Comparison of ENCODE assay signal across 27 cellular contexts in genomic region chr9:15389636-15390035, GRCh38. TPM values are rescaled to one million over a fixed set of nuclear protein-coding genes. Genes with fewer than 3 reads are reported as not detected.
DNase-seq lines count a peak whose midpoint lies in the region; ATAC-seq, FAIRE-seq and TF ChIP-seq lines count a peak whose summit lies in the region.
"Had no signal": no experiment of that assay in that cellular context is flagged by ENCODE, and none has a peak within 500 bp of the region (broad histone marks: within the 10 kb centered on the region; RNA-seq: fewer than 3 reads in every experiment).

No MANE protein-coding gene starts in this region.

- no peak overlapping the region for H3K27ac ChIP-seq in K562 (ENCODE audit: extremely low read depth, low read depth, low read length)
- H3K27ac ChIP-seq in hepatocyte = peak overlapping the region; percentile 66
- H3K27ac ChIP-seq in transverse colon = peak overlapping the region; percentile 15 to 71 (median 51)
- H3K27ac ChIP-seq: 22Rv1; A549; BLaER1 treated with 17β-estradiol and CSF1 and Interleukin-3, amounts not matched to agents 10 nM and 100 nM had no signal

- H3K9me1 ChIP-seq in K562 (ENCODE audit: control insufficient read depth, insufficient read depth, low read length) = no peaks in the 10 kb centered on the region

- no TSS peak for BruUV-seq in K562 (replicated peaks; lab: Mats Ljungman, UMichigan)

- H3K36me3 Mint-ChIP-seq in activated T-cell treated with anti-CD3 and anti-CD28 coated beads, Interleukin-2, amount 50 U/mL, for 4 hours (ENCODE audit: insufficient read depth) = no peaks in the 10 kb centered on the region
- H3K36me3 Mint-ChIP-seq: CD14-positive monocyte; CD8-positive, alpha-beta memory T cell had no signal

- WGBS in K562 (ENCODE audit: insufficient coverage, low coverage, missing lambda C conversion rate) = 58% methylated on average over 4 of the region's 4 CpGs
- 94% methylated on average over 4 of the region's 4 CpGs for WGBS in hepatocyte (ENCODE audit: low lambda C conversion rate, missing lambda C conversion rate)
- 44 to 70% methylated on average over 2 to 4 of the region's 4 CpGs for WGBS in transverse colon (ENCODE audit: low coverage in 1 of 2), 2 donors

- in situ Hi-C loops in K562 (cut with MboI) (no loop called here), transverse colon (cut with MboI; ENCODE audit: low pct_ligation_motif_present in 1 of 4, low pct_unique_long_range_greater_than_20kb in 1 of 4, low sequenced_read_pairs in 3 of 4) (no loop called here)

- H3K4me3 ChIP-seq in K562 (no peak overlapping the region), hepatocyte (no peak overlapping the region), mucosa of descending colon (no peak overlapping the region), transverse colon (no peak overlapping the region)
- H3K4me3 ChIP-seq: A549; BLaER1 treated with 17β-estradiol and CSF1 and Interleukin-3, amounts not matched to agents 10 nM and 100 nM; GM12878; HAP-1 had no signal

- ATAC-seq in K562 (no peak), mucosa of descending colon (peak; percentile 50), GM21528 (IDR thresholded peaks at IDR 0.05; ENCODE audit: low FRiP score, unreplicated experiment) (no peak)
- no peak for ATAC-seq in activated T-cell treated with anti-CD3 and anti-CD28 coated beads, Interleukin-2, amount 50 U/mL, for 4 hours
- ATAC-seq: A549, GM12878 had no signal

- no peaks in the 10 kb centered on the region for H3K79me2 ChIP-seq in K562 (ENCODE audit: control insufficient read depth, insufficient read depth, low read length)
- H3K79me2 ChIP-seq in hepatocyte = no peaks in the 10 kb centered on the region

- no peaks in the 10 kb centered on the region for H3K9me3 Mint-ChIP-seq in activated T-cell treated with anti-CD3 and anti-CD28 coated beads, Interleukin-2, amount 50 U/mL, for 4 hours
- H3K9me3 Mint-ChIP-seq: CD4-positive, alpha-beta T cell; CD8-positive, alpha-beta memory T cell; HFFc6 had no signal

- DNase-seq in K562 (ENCODE audit: extremely low read depth in 1 of 4, low spot score in 3 of 4) = no peak
- no peak for DNase-seq in hepatocyte (ENCODE audit: low spot score)
- DNase-seq in mucosa of descending colon = no peak
- DNase-seq in transverse colon = no peak
- no peak for DNase-seq in activated T-cell treated with anti-CD3 and anti-CD28 coated beads, Interleukin-2, amount 50 U/mL, for 4 hours
- no peak for DNase-seq in 8988T
- DNase-seq in stimulated activated CD4-positive, alpha-beta T cell treated with anti-CD3 and anti-CD28 coated beads, Interleukin-4, amount 100 ng/mL, for 24 hours = no peak
- DNase-seq: ACHN; AML-193; BE2C; CD4-positive, alpha-beta T cell; CD8-positive, alpha-beta memory T cell; DMS 273 treated with DMSO at 0.1 percent for 48 hours; DMS79; GDM1; GOT3 had no signal

- no peak for FAIRE-seq in K562 (lab: Jason Lieb, UNC)
- FAIRE-seq: A549, D721Med, GM12878, GM19239, H54 had no signal

- POLR2A ChIA-PET in K562 (lab: Yijun Ruan, JAX) = no interaction called here

- H3K27me3 Mint-ChIP-seq in activated T-cell treated with anti-CD3 and anti-CD28 coated beads, Interleukin-2, amount 50 U/mL, for 4 hours (ENCODE audit: low read depth) = no peaks in the 10 kb centered on the region
- H3K27me3 Mint-ChIP-seq: CD4-positive, alpha-beta T cell had no signal

- H3K27me3 ChIP-seq in K562 (ENCODE audit: control insufficient read depth in 2 of 2, insufficient read depth in 2 of 2, low read length in 2 of 2) (no peaks in the 10 kb centered on the region), hepatocyte (no peaks in the 10 kb centered on the region), transverse colon (no peaks in the 10 kb centered on the region)
- H3K27me3 ChIP-seq: BE2C; BLaER1 treated with 17β-estradiol and CSF1 and Interleukin-3, amounts not matched to agents 10 nM and 100 nM had no signal

- H4K20me1 ChIP-seq in K562 (replicated peaks; ENCODE audit: control insufficient read depth, insufficient read depth, low read length) (no peaks in the 10 kb centered on the region), hepatocyte (ENCODE audit: insufficient read depth, poor library complexity, severe bottlenecking) (no peaks in the 10 kb centered on the region)
- H4K20me1 ChIP-seq: BLaER1 treated with 17β-estradiol and CSF1 and Interleukin-3, amounts not matched to agents 10 nM and 100 nM had no signal

- H3K4me3 Mint-ChIP-seq in activated T-cell treated with anti-CD3 and anti-CD28 coated beads, Interleukin-2, amount 50 U/mL, for 4 hours = no peak overlapping the region
- H3K4me3 Mint-ChIP-seq: CD14-positive monocyte; CD4-positive, alpha-beta T cell; CD8-positive, alpha-beta memory T cell; HFFc6 had no signal

- no peaks in the 10 kb centered on the region for H3K36me3 ChIP-seq in K562 (ENCODE audit: control insufficient read depth, insufficient read depth, low read length)
- H3K36me3 ChIP-seq in hepatocyte (replicated peaks; ENCODE audit: insufficient read depth, low read depth) = no peaks in the 10 kb centered on the region
- no peaks in the 10 kb centered on the region for H3K36me3 ChIP-seq in mucosa of descending colon (ENCODE audit: low read depth)
- no peaks in the 10 kb centered on the region for H3K36me3 ChIP-seq in transverse colon
- H3K36me3 ChIP-seq: BE2C; BLaER1 treated with 17β-estradiol and CSF1 and Interleukin-3, amounts not matched to agents 10 nM and 100 nM; HAP-1 had no signal

- CTCF ChIA-PET in K562 (lab: Yijun Ruan, JAX; ENCODE audit: low intra/inter-chr PET ratio) = no interaction called here

- H3K4me2 ChIP-seq in K562 (ENCODE audit: insufficient read depth, low read length) (no peak overlapping the region), hepatocyte (no peak overlapping the region)
- H3K4me2 ChIP-seq: A549; BLaER1 treated with 17β-estradiol and CSF1 and Interleukin-3, amounts not matched to agents 10 nM and 100 nM had no signal

- H3K9me2 ChIP-seq in hepatocyte (replicated peaks; ENCODE audit: insufficient read depth) = no peaks in the 10 kb centered on the region

- H3K4me1 ChIP-seq in K562 (replicated peaks in 1 of 2; ENCODE audit: control insufficient read depth in 2 of 2, insufficient read depth in 2 of 2, low read length in 2 of 2) (peaks cover 3 to 5% of the 10 kb centered on the region in 2 experiments; a peak in 3 of 5 replicates), hepatocyte (ENCODE audit: insufficient read depth) (no peaks in the 10 kb centered on the region), mucosa of descending colon (ENCODE audit: low read depth) (peaks cover 23% of the 10 kb centered on the region), transverse colon (peaks cover 0 to 24% (median 15%) of the 10 kb centered on the region in 4 donors)
- H3K4me1 ChIP-seq: A549; BE2C; BLaER1 treated with 17β-estradiol and CSF1 and Interleukin-3, amounts not matched to agents 10 nM and 100 nM; HAP-1 had no signal

- no peak for TF ChIP-seq EP300 in K562 (IDR thresholded peaks at IDR 0.05; ENCODE audit: low read length)
- no peak for TF ChIP-seq EP300 in transverse colon (IDR thresholded peaks at IDR 0.05; ENCODE audit: low read depth)

- TF ChIP-seq RAD21 in K562 (CRISPR knock-in tag; conservative IDR thresholded peaks at IDR 0.05 in 1 of 2, IDR thresholded peaks at IDR 0.05 in 1 of 2) = no peak

- no peaks in the 10 kb centered on the region for H3K9me3 ChIP-seq in K562 (replicated peaks; ENCODE audit: control insufficient read depth, insufficient read depth, low read depth, low read length)
- no peaks in the 10 kb centered on the region for H3K9me3 ChIP-seq in hepatocyte (ENCODE audit: low read depth)
- H3K9me3 ChIP-seq in mucosa of descending colon = no peaks in the 10 kb centered on the region
- no peaks in the 10 kb centered on the region for H3K9me3 ChIP-seq in transverse colon
- H3K9me3 ChIP-seq: A549; BE2C; BLaER1 treated with 17β-estradiol and CSF1 and Interleukin-3, amounts not matched to agents 10 nM and 100 nM; HAP-1 had no signal

- H2AFZ ChIP-seq in K562 (ENCODE audit: low read depth, low read length) = 0 out of 2 replicates have a peak overlapping the region, but pooled peaks have one; percentile 19
- no peak overlapping the region for H2AFZ ChIP-seq in hepatocyte

- H3K4me1 Mint-ChIP-seq in activated T-cell treated with anti-CD3 and anti-CD28 coated beads, Interleukin-2, amount 50 U/mL, for 4 hours (ENCODE audit: low read depth) = no peaks in the 10 kb centered on the region
- H3K4me1 Mint-ChIP-seq: CD14-positive monocyte; CD8-positive, alpha-beta memory T cell had no signal

- intact Hi-C loops in K562 (cut with micrococcal nuclease) (no loop called here), mucosa of descending colon (cut with DNase I, micrococcal nuclease) (no loop called here), transverse colon (cut with DNase I; ENCODE audit: low total_unique reads) (no loop called here)

- TF ChIP-seq POLR2A in K562 (conservative IDR thresholded peaks at IDR 0.05) (no peak), transverse colon (IDR thresholded peaks at IDR 0.05) (no peak)

- H3K9ac ChIP-seq in K562 (ENCODE audit: insufficient read depth in 1 of 2, low read depth in 2 of 2, low read length in 2 of 2) = no peak overlapping the region
- H3K9ac ChIP-seq: BLaER1 treated with 17β-estradiol and CSF1 and Interleukin-3, amounts not matched to agents 10 nM and 100 nM had no signal

- TF ChIP-seq CTCF in K562 (IDR thresholded peaks at IDR 0.05 in 2 of 3, conservative IDR thresholded peaks at IDR 0.05 in 1 of 3; ENCODE audit: insufficient read depth in 2 of 3, low read depth in 1 of 3, low read length in 3 of 3) (no peak), hepatocyte (IDR thresholded peaks at IDR 0.05; ENCODE audit: poor library complexity) (no peak), mucosa of descending colon (IDR thresholded peaks at IDR 0.05) (no peak), transverse colon (IDR thresholded peaks at IDR 0.05) (no peak)

RNA-seq across cellular contexts. Expression of gene SNAPC3, which starts 33.0 kb away (rescaled TPM):
- 30.6 and 85.4 TPM in 2 replicates for total RNA-seq in K562 (2011; cell fraction: chromatin; rRNA removed; ENCODE audit: low replicate concordance)
- 16.7 and 19.3 TPM in 2 replicates for total RNA-seq in K562 (2011; cell fraction: nucleolus; rRNA removed)
- total RNA-seq in K562 (2011; cell fraction: nucleoplasm; rRNA removed) = 31.8 and 43.8 TPM in 2 replicates
- total RNA-seq in K562 (2014; rRNA removed) (20.4 and 21.9 TPM in 2 replicates), K562 (2014; rRNA removed; fragmentation: Illumina TruSeq; extraction: Trizol) (19.3 and 20.5 TPM in 2 replicates), K562 (2015; rRNA removed; fragmentation: Illumina TruSeq; extraction: Trizol) (19.8 and 19.9 TPM in 2 replicates), K562 (2021) (13.4 and 16.0 TPM in 2 replicates), hepatocyte (27.7 and 34.1 TPM in 2 replicates), mucosa of descending colon (10 to 100 TPM; 32.2 to 44.9 (median 44.5) TPM), transverse colon (10 to 100 TPM; 44.9 to 70.7 (median 52.5) TPM)
- polyA plus RNA-seq in K562 (2011; rRNA removed) (34.2 and 38.9 TPM in 2 replicates), K562 (2014; fragmentation: Illumina TruSeq; extraction: Trizol) (16.9 and 23.9 TPM in 2 replicates), K562 (2014; fragmentation: Nextera tagmentation; extraction: Ambion mirVana) (1 to 10 TPM; 2.3 to 3.4 TPM), K562 (2014; rRNA removed) (17.6 and 21.4 TPM in 2 replicates), hepatocyte (19.4 and 21.2 TPM in 2 replicates)
- 8.8 and 18.8 TPM in 2 replicates for polyA plus RNA-seq in K562 (2011; cell fraction: cytosol; rRNA removed)
- 23.9 and 32.3 TPM in 2 replicates for polyA plus RNA-seq in K562 (2011; cell fraction: nucleus; rRNA removed)
- polyA plus RNA-seq in K562 (2012) = 13.3 and 16.8 TPM in 2 replicates
- 36.4 and 41.7 TPM in 2 replicates for polyA minus RNA-seq in K562 (2011; rRNA and poly(A)+ RNA removed)
- polyA minus RNA-seq in K562 (2011; cell fraction: cytosol; rRNA and poly(A)+ RNA removed) = 14.5 and 15.0 TPM in 2 replicates
- 18.2 and 34.2 TPM in 2 replicates for polyA minus RNA-seq in K562 (2011; cell fraction: nucleus; rRNA and poly(A)+ RNA removed)
- total RNA-seq in activated T-cell treated with anti-CD3 and anti-CD28 coated beads, Interleukin-2, amount 50 U/mL, for 4 hours = 10 to 100 TPM; 11.8 to 17.1 (median 14.3) TPM
